Comparison of ENCODE assay signal across 9 cellular contexts in genomic region chr1:89519779-89520358, GRCh38.
DNase-seq lines count a peak whose midpoint lies in the region; ATAC-seq, FAIRE-seq and TF ChIP-seq lines count a peak whose summit lies in the region.
"Had no signal": no experiment of that assay in that cellular context is flagged by ENCODE, and none has a peak within 500 bp of the region (broad histone marks: within the 10 kb centered on the region; RNA-seq: fewer than 3 reads in every experiment).

No MANE protein-coding gene starts in this region.

- H3K36me3 ChIP-seq in SU-DHL-6 (ENCODE audit: low read length), result no peaks in the 10 kb centered on the region

- peaks cover 12% of the 10 kb centered on the region for H3F3A ChIP-seq in SU-DHL-6 (ENCODE audit: insufficient read depth)

- H3K4me3 ChIP-seq in SU-DHL-6 (ENCODE audit: insufficient read depth, low read length, poor library complexity, severe bottlenecking) (no peak overlapping the region), choroid plexus epithelial cell (ENCODE audit: low read depth, low read length) (no peak overlapping the region)
- H3K4me3 ChIP-seq: SJSA1 had no signal

- H3K9me3 ChIP-seq in SU-DHL-6 (ENCODE audit: insufficient read depth, low read length), result no peaks in the 10 kb centered on the region

- no peaks in the 10 kb centered on the region for H3K27me3 ChIP-seq in SU-DHL-6 (ENCODE audit: low read length)
- H3K27me3 ChIP-seq: SJSA1 had no signal

- H3K9me3 Mint-ChIP-seq in nephron, result peaks cover 6% of the 10 kb centered on the region

- peak; percentile 44 for ATAC-seq in GM18873 (IDR thresholded peaks at IDR 0.05; ENCODE audit: low FRiP score, unreplicated experiment)
- peak; percentile 48 for ATAC-seq in HG03469 (IDR thresholded peaks at IDR 0.05; ENCODE audit: unreplicated experiment)

- no peaks in the 10 kb centered on the region for H3K79me2 ChIP-seq in SU-DHL-6 (ENCODE audit: insufficient read depth, low read length)

- TF ChIP-seq CTCF in SU-DHL-6 (IDR thresholded peaks at IDR 0.05; ENCODE audit: insufficient read depth, low read length, poor library complexity, severe bottlenecking) (peak; percentile 57), choroid plexus epithelial cell (conservative IDR thresholded peaks at IDR 0.05; ENCODE audit: low read depth, low read length) (peak; percentile 83), nephron (IDR thresholded peaks at IDR 0.05; ENCODE audit: unreplicated experiment in 3 of 3) (peak; percentile 15 to 38 (median 33))

- H3K27me3 Mint-ChIP-seq in nephron (ENCODE audit: low read depth), result peaks cover 12% of the 10 kb centered on the region

- H3K4me1 Mint-ChIP-seq in nephron, result peaks cover 6% of the 10 kb centered on the region

- H3K27ac ChIP-seq in SU-DHL-6 (ENCODE audit: low read depth, low read length), result no peak overlapping the region
- H3K27ac ChIP-seq: SJSA1 had no signal

- H3K27ac Mint-ChIP-seq in nephron, result no peak overlapping the region

- no peak overlapping the region for H3K9ac ChIP-seq in SU-DHL-6 (ENCODE audit: low read length)

- no peak overlapping the region for H3K4me2 ChIP-seq in SU-DHL-6 (ENCODE audit: low read depth, low read length, poor library complexity, severe bottlenecking)

- no peak for FAIRE-seq in urothelium cell line (lab: Jason Lieb, UNC)

- DNase-seq in COR-L47 (lab: John Stamatoyannopoulos, UW), result peak; percentile 3
- DNase-seq in choroid plexus epithelial cell (ENCODE audit: low read depth), result peak; percentile 81
- no peak for DNase-seq in urothelium cell line (ENCODE audit: low spot score)
- DNase-seq in islet precursor cell, result no peak

- no peaks in the 10 kb centered on the region for H3K9me2 ChIP-seq in SU-DHL-6 (replicated peaks; ENCODE audit: insufficient read depth, low read length)

- H2AFZ ChIP-seq in SU-DHL-6 (ENCODE audit: low read depth, low read length, severe bottlenecking), result no peak overlapping the region

- no peaks in the 10 kb centered on the region for H3K36me3 Mint-ChIP-seq in nephron (ENCODE audit: low read depth)

- no peaks in the 10 kb centered on the region for H4K20me1 ChIP-seq in SU-DHL-6 (ENCODE audit: low read depth, low read length)

- H3K4me3 Mint-ChIP-seq in nephron, result no peak overlapping the region

Comparison
In these comparisons a context has a peak if more than half of its experiments do, and no peak if none do; other contexts are left out.
1. DNase-seq: peak in COR-L47 (single experiment) and choroid plexus epithelial cell (single experiment); none in urothelium cell line (single experiment) and islet precursor cell (single experiment).
2. CTCF ChIP-seq: peak in every context shown above with its lines; median percentile 83 in choroid plexus epithelial cell; 57 in SU-DHL-6; 33 in nephron.